Comparison of ENCODE assay signal across 8 cellular contexts in genomic region chr1:74197657-74198552, GRCh38. TPM values are rescaled to one million over a fixed set of nuclear protein-coding genes. Genes with fewer than 3 reads are reported as not detected.
A peak's percentile ranks its signal among the peaks of the same experiment; 100 is the strongest.
DNase-seq lines count a peak whose midpoint lies in the region; ATAC-seq and TF ChIP-seq lines count a peak whose summit lies in the region.

TSS of gene FPGT (plus strand) at chr1:74198242. CDS start at chr1:74198279, 37 bp downstream.
TSS of gene LRRIQ3 (minus strand) at chr1:74198176. CDS start at chr1:74183684, 14,492 bp downstream.

- peak within 1 kb of the TSS; percentile 66 for H3K4me2 ChIP-seq in IMR-90 (ENCODE audit: low read depth, low read length)
- H3K4me2 ChIP-seq in OCI-LY7 (ENCODE audit: low read length) = peak within 1 kb of the TSS; percentile 87

- peak within 1 kb of the TSS; percentile 96 for H3K56ac ChIP-seq in IMR-90 (ENCODE audit: extremely low read depth, insufficient read depth, low read length)

- peak within 1 kb of the TSS; percentile 79 for H4K5ac ChIP-seq in IMR-90 (ENCODE audit: low read depth, low read length)

- H3K18ac ChIP-seq in IMR-90 (ENCODE audit: low read depth, low read length) = peak within 1 kb of the TSS; percentile 80

- H3K79me1 ChIP-seq in IMR-90 (ENCODE audit: low read depth in 1 of 2, low read length in 2 of 2) = peaks cover 2 to 5% of the 10 kb centered on the region in 2 experiments; a peak in 2 of 4 replicates

- H3K4me1 ChIP-seq in IMR-90 (ENCODE audit: control insufficient read depth, insufficient read depth, low read length) (no peaks in the 10 kb centered on the region), OCI-LY7 (ENCODE audit: insufficient read depth, low read length, poor library complexity, severe bottlenecking) (peaks cover 14% of the 10 kb centered on the region)

- intact Hi-C loops in IMR-90 (cut with micrococcal nuclease) (loop anchor here (2.0 kb wide), 1 partner anchor 37 kb away; no protein-coding TSS in a partner anchor), OCI-LY7 (cut with micrococcal nuclease; ENCODE audit: unreplicated experiment) (loop anchor here (2.0 kb wide), 1 partner anchor 535 kb away; the partner anchor contains the start of genes CRYZ and TYW3)

- CTCF ChIA-PET in IMR-90 (lab: Yijun Ruan, JAX) = interaction anchor here (0.6 kb wide), 1 partner anchor 388 kb away, joined by 3 read pairs; no protein-coding TSS in a partner anchor
- CTCF ChIA-PET in OCI-LY7 (lab: Charles Lee; ENCODE audit: unreplicated experiment) = no interaction called here

- peak within 1 kb of the TSS; percentile 70 for H2BK120ac ChIP-seq in IMR-90 (ENCODE audit: low read depth, low read length)

- no peaks in the 10 kb centered on the region for H3K79me2 ChIP-seq in OCI-LY7 (ENCODE audit: insufficient read depth, low read depth, low read length)

- in situ Hi-C loops in IMR-90 (cut with MboI; ENCODE audit: low sequenced_read_pairs) = loop anchor here (25.0 kb wide), 1 partner anchor 539 kb away; the partner anchor contains the start of genes CRYZ and TYW3

- dilution Hi-C loops in IMR-90 (cut with HindIII; ENCODE audit: low sequenced_read_pairs, unreplicated experiment) = no loop called here

- H3K27ac ChIP-seq in IMR-90 (ENCODE audit: insufficient read depth, low read length) = peak within 1 kb of the TSS; percentile 84
- peak within 1 kb of the TSS; percentile 70 for H3K27ac ChIP-seq in OCI-LY7 (ENCODE audit: low read depth, low read length, poor library complexity, severe bottlenecking)

- WGBS in IMR-90 (ENCODE audit: extremely low coverage in 2 of 2, insufficient read length in 1 of 2), 2 experiments = 4% methylated on average over 13 of the region's 41 CpGs; no CpG with 5 or more reads in 1 of the 2 experiments

- POLR2A ChIA-PET in IMR-90 (lab: Charles Lee; ENCODE audit: unreplicated experiment) = no interaction called here
- POLR2A ChIA-PET in OCI-LY7 (lab: Charles Lee) = interaction anchor here (0.6 to 2.7 kb wide), 5 partner anchors 9 to 1627 kb away, joined by 3 to 12 read pairs (median 4); no protein-coding TSS in a partner anchor

- ATAC-seq in GM21529 (IDR thresholded peaks at IDR 0.05; ENCODE audit: unreplicated experiment) (peak; percentile 94), IMR-90 (ENCODE audit: low read depth) (peak; percentile 98)

- no peaks in the 10 kb centered on the region; the same call in 1 of the 2 replicates for H3K9me1 ChIP-seq in IMR-90 (ENCODE audit: insufficient read depth, low read length)

- H3K9me3 ChIP-seq in IMR-90 (ENCODE audit: control insufficient read depth, insufficient read depth, low read length) (no peaks in the 10 kb centered on the region), OCI-LY7 (ENCODE audit: low read length) (no peaks in the 10 kb centered on the region)

- no peak within 1 kb of the TSS for H2AK5ac ChIP-seq in IMR-90 (ENCODE audit: low read depth, low read length)

- H3K9me2 ChIP-seq in OCI-LY7 (ENCODE audit: insufficient read depth, low read length) = no peaks in the 10 kb centered on the region

- H3K14ac ChIP-seq in IMR-90 (replicated peaks; ENCODE audit: low read depth, low read length) = peak within 1 kb of the TSS; percentile 99

- H2AFZ ChIP-seq in IMR-90 (replicated peaks; ENCODE audit: low read length, poor library complexity) (peak within 1 kb of the TSS; percentile 95), OCI-LY7 (ENCODE audit: low read length) (peak within 1 kb of the TSS; percentile 100)

- H2BK20ac ChIP-seq in IMR-90 (ENCODE audit: low read depth, low read length) = 0 out of 2 replicates have a peak within 1 kb of the TSS, but pooled peaks have one; percentile 50

- H3K4ac ChIP-seq in IMR-90 (ENCODE audit: low read depth, low read length) = peak within 1 kb of the TSS; percentile 90

- no peak for TF ChIP-seq RAD21 in IMR-90 (IDR thresholded peaks at IDR 0.05; ENCODE audit: low read length)

- DNase-seq in DMS114 treated with DMSO at 0.1 percent for 48 hours (lab: John Stamatoyannopoulos, UW; ENCODE audit: unreplicated experiment) (peak; percentile 88), IMR-90 (peak; percentile 94), OCI-LY7 (ENCODE audit: low spot score) (peak; percentile 95), activated T-cell treated with anti-CD3 and anti-CD28 coated beads for 4 hours (peak; percentile 95), epithelial cell of esophagus (ENCODE audit: low read depth) (peak; percentile 93), middle frontal gyrus (ENCODE audit: extremely low spot score, low spot score) (peak; percentile 87)
- DNase-seq in stimulated activated CD8-positive, alpha-beta memory T cell treated with anti-CD3 and anti-CD28 coated beads, Interleukin-2, amount 100 ng/mL, for 1 hour (ENCODE audit: low read depth in 2 of 2) = peak; percentile 93 to 94

- H3K4me3 ChIP-seq in IMR-90 (ENCODE audit: insufficient read depth, low read depth, low read length) (peak within 1 kb of the TSS; percentile 64), OCI-LY7 (ENCODE audit: low read depth, low read length, poor library complexity, severe bottlenecking) (peak within 1 kb of the TSS; percentile 80), epithelial cell of esophagus (ENCODE audit: low read length) (peak within 1 kb of the TSS; percentile 93)

- H2AK9ac ChIP-seq in IMR-90 (replicated peaks; ENCODE audit: low read depth, low read length, poor library complexity) = peak within 1 kb of the TSS; percentile 82

- peak within 1 kb of the TSS; percentile 85 for H2BK5ac ChIP-seq in IMR-90 (ENCODE audit: low read depth, low read length, poor library complexity, severe bottlenecking)

- TF ChIP-seq POLR2A in IMR-90 (IDR thresholded peaks at IDR 0.05; ENCODE audit: low read depth, low read length) = peak; percentile 84

- H4K20me1 ChIP-seq in IMR-90 (ENCODE audit: insufficient read depth, low read length) (no peaks in the 10 kb centered on the region), OCI-LY7 (ENCODE audit: insufficient read depth, low read length) (no peaks in the 10 kb centered on the region)

- BruUV-seq in IMR-90 (replicated peaks; lab: Mats Ljungman, UMichigan) (no TSS peak), OCI-LY7 (replicated peaks; lab: Mats Ljungman, UMichigan) (TSS peak; percentile 75)

- peak within 1 kb of the TSS; percentile 95 for H3K9ac ChIP-seq in IMR-90 (ENCODE audit: low read depth, low read length)

- TF ChIP-seq CTCF in IMR-90 (conservative IDR thresholded peaks at IDR 0.05; ENCODE audit: low read depth, low read length) (no peak), OCI-LY7 (conservative IDR thresholded peaks at IDR 0.05; ENCODE audit: low read length) (no peak), epithelial cell of esophagus (IDR thresholded peaks at IDR 0.05; ENCODE audit: insufficient read depth, low read depth, low read length, missing control alignments) (no peak)

- H4K91ac ChIP-seq in IMR-90 (ENCODE audit: insufficient read depth, low read depth, low read length) = peak within 1 kb of the TSS; percentile 84

- peak within 1 kb of the TSS; percentile 45 to 100 for H4K8ac ChIP-seq in IMR-90 (ENCODE audit: low read depth in 2 of 2, low read length in 2 of 2)

- H3K36me3 ChIP-seq in IMR-90 (ENCODE audit: control insufficient read depth, insufficient read depth, low read length) = peaks cover 1% of the 10 kb centered on the region; the same call in 1 of the 2 replicates
- peaks cover 2% of the 10 kb centered on the region; the same call in 1 of the 2 replicates for H3K36me3 ChIP-seq in OCI-LY7 (ENCODE audit: insufficient read depth, low read length)

- peak within 1 kb of the TSS; percentile 69; the same call in 1 of the 3 replicates for H2BK15ac ChIP-seq in IMR-90 (ENCODE audit: low read depth, low read length)

- peak within 1 kb of the TSS; percentile 99 for H3K23ac ChIP-seq in IMR-90 (ENCODE audit: low read depth, low read length)

- H3K27me3 ChIP-seq in IMR-90 (ENCODE audit: control insufficient read depth, insufficient read depth, low read length) = no peaks in the 10 kb centered on the region

TF ChIP-seq in IMR-90, 13 proteins besides CTCF, POLR2A, EP300 and RAD21 (continues in another document):
- peak; percentile 16; the same call in 1 of the 2 replicates for TF ChIP-seq NFE2L2 (IDR thresholded peaks at IDR 0.05; ENCODE audit: low read depth, low read length)
- no peak for TF ChIP-seq BHLHE40 (IDR thresholded peaks at IDR 0.05; ENCODE audit: low read depth, low read length)
- TF ChIP-seq MAZ (IDR thresholded peaks at IDR 0.05; ENCODE audit: borderline replicate concordance, low read depth, low read length) = peak; percentile 83; the same call in 1 of the 2 replicates
- TF ChIP-seq, protein P1, sequence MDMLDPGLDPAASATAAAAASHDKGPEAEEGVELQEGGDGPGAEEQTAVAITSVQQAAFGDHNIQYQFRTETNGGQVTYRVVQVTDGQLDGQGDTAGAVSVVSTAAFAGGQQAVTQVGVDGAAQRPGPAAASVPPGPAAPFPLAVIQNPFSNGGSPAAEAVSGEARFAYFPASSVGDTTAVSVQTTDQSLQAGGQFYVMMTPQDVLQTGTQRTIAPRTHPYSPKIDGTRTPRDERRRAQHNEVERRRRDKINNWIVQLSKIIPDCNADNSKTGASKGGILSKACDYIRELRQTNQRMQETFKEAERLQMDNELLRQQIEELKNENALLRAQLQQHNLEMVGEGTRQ (IDR thresholded peaks at IDR 0.05; ENCODE audit: low read depth, low read length) = peak; percentile 14; the same call in 1 of the 2 replicates
- no peak for TF ChIP-seq CHD1 (IDR thresholded peaks at IDR 0.05; ENCODE audit: low read depth, low read length)
- peak; percentile 95 for TF ChIP-seq MXI1 (IDR thresholded peaks at IDR 0.05; ENCODE audit: borderline replicate concordance, low read depth, low read length)
- TF ChIP-seq MAFK (IDR thresholded peaks at IDR 0.05; ENCODE audit: low read depth, low read length) = no peak; the same call in 1 of the 2 replicates
- TF ChIP-seq RCOR1 (IDR thresholded peaks at IDR 0.05; ENCODE audit: insufficient replicate concordance, low read length) = no peak
- TF ChIP-seq CEBPB (IDR thresholded peaks at IDR 0.05; ENCODE audit: low read depth, low read length) = no peak
- TF ChIP-seq FOS (IDR thresholded peaks at IDR 0.05; ENCODE audit: low read depth, low read length) = no peak

RNA-seq across cellular contexts. Expression of gene FPGT, which starts in this region (rescaled TPM):
- total RNA-seq in IMR-90 (2012; rRNA removed) (13.3 and 23.6 TPM in 2 replicates), OCI-LY7 (2022) (8.9 and 9.2 TPM in 2 replicates)
- polyA plus RNA-seq in IMR-90 (2012; rRNA removed) = 5.5 and 9.4 TPM in 2 replicates
- 0.71 and 1.0 TPM in 2 replicates for polyA plus RNA-seq in IMR-90 (2012; cell fraction: cytosol; rRNA removed)
- 1.1 and 9.5 TPM in 2 replicates for polyA plus RNA-seq in IMR-90 (2012; cell fraction: nucleus; rRNA removed; ENCODE audit: low replicate concordance)
- total RNA-seq in OCI-LY7 (2014; rRNA removed; shearing (Covaris generic)) = 2.9 and 9.4 TPM in 2 replicates

RNA-seq across cellular contexts. Expression of gene LRRIQ3, which starts in this region (rescaled TPM):
- total RNA-seq in IMR-90 (2012; rRNA removed) (1.8 and 3.1 TPM in 2 replicates), OCI-LY7 (2022) (2.4 and 2.5 TPM in 2 replicates)
- 0.67 and 1.2 TPM in 2 replicates for polyA plus RNA-seq in IMR-90 (2012; rRNA removed)
- polyA plus RNA-seq in IMR-90 (2012; cell fraction: cytosol; rRNA removed) = 0.05 and 0.27 TPM in 2 replicates
- polyA plus RNA-seq in IMR-90 (2012; cell fraction: nucleus; rRNA removed; ENCODE audit: low replicate concordance) = 0.08 and 0.46 TPM in 2 replicates
- total RNA-seq in OCI-LY7 (2014; rRNA removed; shearing (Covaris generic)) = 1.2 and 2.3 TPM in 2 replicates

Comparison
In these comparisons a context has a peak if more than half of its experiments do, and no peak if none do; other contexts are left out.
1. Peak in every context shown above with its lines: DNase-seq, ATAC-seq, H3K4me3 ChIP-seq and H3K27ac ChIP-seq.